Comparison of ENCODE assay signal across 8 cellular contexts in genomic region chr6:121430514-121431460, GRCh38. TPM values are rescaled to one million over a fixed set of nuclear protein-coding genes. Genes with fewer than 3 reads are reported as not detected.
A peak's percentile ranks its signal among the peaks of the same experiment; 100 is the strongest.
DNase-seq lines count a peak whose midpoint lies in the region; ATAC-seq and TF ChIP-seq lines count a peak whose summit lies in the region.

No MANE protein-coding gene starts in this region.

- TF ChIP-seq POLR2A in suprapubic skin (IDR thresholded peaks at IDR 0.05), result no peak

- H3K27me3 ChIP-seq in heart right ventricle (peaks cover 0 to 3% (median 0%) of the 10 kb centered on the region in 7 donors), suprapubic skin (no peaks in the 10 kb centered on the region)

- intact Hi-C loops in heart right ventricle (cut with DNase I), result loop anchor here (1.0 to 10.0 kb wide), 17 partner anchors 154 to 860 kb away; no protein-coding TSS in a partner anchor

- DNase-seq in SIG-M5 treated with dmso at 0.1 percent for 504 hours (lab: John Stamatoyannopoulos, UW; ENCODE audit: unreplicated experiment), result peak; percentile 9
- DNase-seq in SIG-M5 (lab: John Stamatoyannopoulos, UW), result no peak
- DNase-seq in SK-N-MC (ENCODE audit: low read depth, low spot score), result peak; percentile 68
- no peak for DNase-seq in heart right ventricle
- DNase-seq in suprapubic skin (ENCODE audit: low spot score in 2 of 2), result no peak
- no peak for DNase-seq in NCI-H1048 (lab: John Stamatoyannopoulos, UW)

- H3K36me3 ChIP-seq in SK-N-MC (ENCODE audit: insufficient read depth, low read length) (no peaks in the 10 kb centered on the region), heart right ventricle (no peaks in the 10 kb centered on the region), suprapubic skin (no peaks in the 10 kb centered on the region)

- H3K4me1 ChIP-seq in heart right ventricle (peaks cover 0 to 24% (median 8%) of the 10 kb centered on the region in 9 donors), suprapubic skin (peaks cover 19% of the 10 kb centered on the region)

- ATAC-seq in heart right ventricle (peak in 2 of 8 donors; percentile 43 to 48), esophagus mucosa (no peak), GM21576 (IDR thresholded peaks at IDR 0.05; ENCODE audit: unreplicated experiment) (no peak)

- H3K9ac ChIP-seq in SK-N-MC (ENCODE audit: insufficient read length), result peak overlapping the region; percentile 1

- H3K9me3 ChIP-seq in SK-N-MC (ENCODE audit: low read depth, low read length) (no peaks in the 10 kb centered on the region), heart right ventricle (no peaks in the 10 kb centered on the region), suprapubic skin (no peaks in the 10 kb centered on the region)

- WGBS in heart right ventricle, 2 donors, result 50% methylated on average over 10 of the region's 10 CpGs
- WGBS in suprapubic skin, result 45% methylated on average over 10 of the region's 10 CpGs

- H3K27ac ChIP-seq in SK-N-MC (peak overlapping the region; percentile 22; the same call in 1 of the 2 replicates), heart right ventricle (peak overlapping the region in 4 of 10 donors; percentile 6 to 32 (median 26)), suprapubic skin (no peak overlapping the region)

- H3K4me3 ChIP-seq in SK-N-MC, result peak overlapping the region; percentile 26
- peak overlapping the region in 2 of 10 donors; percentile 8 to 14 for H3K4me3 ChIP-seq in heart right ventricle
- H3K4me3 ChIP-seq in suprapubic skin, result no peak overlapping the region

- TF ChIP-seq CTCF in heart right ventricle (IDR thresholded peaks at IDR 0.05), result peak; percentile 44 to 89 (median 66)
- peak; percentile 42 to 45 for TF ChIP-seq CTCF in suprapubic skin (IDR thresholded peaks at IDR 0.05)

- TF ChIP-seq EP300 in suprapubic skin (IDR thresholded peaks at IDR 0.05), result no peak

RNA-seq across cellular contexts. Expression of gene GJA1, which starts 4.7 kb away (rescaled TPM):
- total RNA-seq in heart right ventricle (100 to 1,000 TPM; 105 to 404 (median 287) TPM), suprapubic skin (100 to 1,000 TPM; 170 to 484 (median 346) TPM), esophagus mucosa (116 TPM)
- 100 to 1,000 TPM in 1 of 2 donors, 10 to 100 TPM in 1; 49.2 to 101 TPM for polyA plus RNA-seq in heart right ventricle

Comparison
In these comparisons a context has a peak if more than half of its experiments do, and no peak if none do; other contexts are left out.
1. DNase-seq: peak in SIG-M5 treated with dmso at 0.1 percent for 504 hours (single experiment) and SK-N-MC (single experiment); none in SIG-M5 (single experiment), heart right ventricle (0 of 2), suprapubic skin (0 of 2) and NCI-H1048 (single experiment).